In the genomic region with DNA sequence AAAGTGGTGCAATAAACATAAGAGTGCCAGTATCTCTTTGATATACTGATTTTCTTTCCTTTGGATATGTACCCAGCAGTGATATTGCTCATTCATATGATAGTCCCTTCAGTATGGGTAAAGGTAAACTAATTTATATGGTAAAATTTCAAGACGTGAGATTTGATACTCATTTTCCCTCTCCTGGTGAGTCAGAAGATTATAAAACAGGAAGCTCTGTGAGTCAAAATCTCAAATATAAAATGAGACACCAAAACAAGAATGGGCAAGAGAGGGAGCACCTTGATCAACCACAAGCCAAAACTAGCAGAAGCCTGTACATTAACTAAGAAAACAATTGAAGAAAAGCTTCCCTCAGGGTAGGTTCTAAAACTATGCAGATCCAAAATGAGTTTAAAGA, we compare ENCODE assay signal across 17 cellular contexts.
DNase-seq lines count a peak whose midpoint lies in the region; ATAC-seq, FAIRE-seq and TF ChIP-seq lines count a peak whose summit lies in the region.
"Had no signal": no experiment of that assay in that cellular context is flagged by ENCODE, and none has a peak within 500 bp of the region (broad histone marks: within the 10 kb centered on the region; RNA-seq: fewer than 3 reads in every experiment).

No MANE protein-coding gene starts in this region.

- no peaks in the 10 kb centered on the region for H3K27me3 Mint-ChIP-seq in MCF 10A (ENCODE audit: insufficient read depth, unreplicated experiment)
- H3K27me3 Mint-ChIP-seq: CD4-positive, CD25-positive, alpha-beta regulatory T cell had no signal

- H3K9me3 Mint-ChIP-seq in MCF 10A (ENCODE audit: unreplicated experiment): no peaks in the 10 kb centered on the region

- peaks cover 3 to 4% of the 10 kb centered on the region in 2 donors for H3K9me3 ChIP-seq in breast epithelium
- peaks cover 10% of the 10 kb centered on the region; the same call in 1 of the 2 replicates for H3K9me3 ChIP-seq in PC-3 (ENCODE audit: low read length)

- DNase-seq in MCF 10A (ENCODE audit: unreplicated experiment) (peak; percentile 80), breast epithelium (ENCODE audit: low spot score in 2 of 2) (no peak), PC-3 (peak; percentile 87), bronchial epithelial cell (ENCODE audit: low read depth) (peak; percentile 96), OCI-M2 (lab: John Stamatoyannopoulos, UW; ENCODE audit: unreplicated experiment) (no peak), NCI-H748 treated with DMSO at 0.1 percent for 48 hours (lab: John Stamatoyannopoulos, UW) (no peak)
- DNase-seq: CD4-positive, CD25-positive, alpha-beta regulatory T cell; GDM1; GOT3; NCI-H2107; NCI-H345; NCI-H526 treated with DMSO at 0.1 percent for 48 hours; NK-92 treated with Interleukin-12 subunit alpha and Interleukin-12 subunit beta, amount 100 ng/mL, for 24 hours; SHP77 treated with DMSO at 0.1 percent for 48 hours had no signal

- H3K27me3 ChIP-seq in breast epithelium (no peaks in the 10 kb centered on the region), PC-3 (ENCODE audit: low read length) (no peaks in the 10 kb centered on the region), bronchial epithelial cell (ENCODE audit: control insufficient read depth, insufficient read depth, low read length) (no peaks in the 10 kb centered on the region)

- H3K4me3 Mint-ChIP-seq in MCF 10A (ENCODE audit: unreplicated experiment): no peak overlapping the region
- H3K4me3 Mint-ChIP-seq: CD4-positive, CD25-positive, alpha-beta regulatory T cell had no signal

- peaks cover 13% of the 10 kb centered on the region for H3F3A ChIP-seq in PC-3 (ENCODE audit: low read length, unreplicated experiment)

- POLR2A ChIA-PET in MCF 10A (lab: Yijun Ruan, JAX): interaction anchor here (0.6 to 3.3 kb wide), 7 partner anchors 8 to 472 kb away, joined by 3 to 17 read pairs (median 3); partner anchors contain the start of gene SLITRK6
- POLR2A ChIA-PET in PC-3 (lab: Charles Lee; ENCODE audit: unreplicated experiment): interaction anchor here (0.6 kb wide), 1 partner anchor 215 kb away, joined by 3 read pairs; no protein-coding TSS in a partner anchor

- BruUV-seq in MCF 10A (replicated peaks; lab: Mats Ljungman, UMichigan): no TSS peak
- no TSS peak for BruUV-seq in PC-3 (replicated peaks; lab: Mats Ljungman, UMichigan)

- no peak for FAIRE-seq in bronchial epithelial cell (lab: Jason Lieb, UNC)

- H4K20me1 ChIP-seq in PC-3 (ENCODE audit: low read length): no peaks in the 10 kb centered on the region

- no peaks in the 10 kb centered on the region for H3K4me1 ChIP-seq in breast epithelium
- peaks cover 29% of the 10 kb centered on the region for H3K4me1 ChIP-seq in PC-3 (ENCODE audit: insufficient read depth, low read length)

- CTCF ChIA-PET in MCF 10A (lab: Yijun Ruan, JAX): interaction anchor here (0.7 to 2.0 kb wide), 6 partner anchors 48 to 739 kb away, joined by 3 to 8 read pairs (median 3); partner anchors contain the start of gene SLITRK6
- CTCF ChIA-PET in PC-3 (lab: Charles Lee): interaction anchor here (0.6 to 0.8 kb wide), 3 partner anchors 82 to 216 kb away, joined by 3 to 5 read pairs (median 3); partner anchors contain the start of gene SLITRK6

- peak overlapping the region; percentile 60 for H3K4me2 ChIP-seq in PC-3 (ENCODE audit: low read length)
- H3K4me2 ChIP-seq: KMS-11 had no signal

- no peaks in the 10 kb centered on the region for H3K9me2 ChIP-seq in PC-3 (replicated peaks; ENCODE audit: low read length)

- peaks cover 6% of the 10 kb centered on the region for H3K36me3 Mint-ChIP-seq in MCF 10A (ENCODE audit: insufficient read depth, unreplicated experiment)
- H3K36me3 Mint-ChIP-seq: CD4-positive, CD25-positive, alpha-beta regulatory T cell had no signal

- H3K36me3 ChIP-seq in breast epithelium (no peaks in the 10 kb centered on the region), PC-3 (ENCODE audit: low read depth, low read length) (peaks cover 12% of the 10 kb centered on the region; the same call in 1 of the 2 replicates), bronchial epithelial cell (ENCODE audit: control insufficient read depth, insufficient read depth, low read length) (no peaks in the 10 kb centered on the region)

- H2AFZ ChIP-seq in PC-3 (ENCODE audit: low read length): no peak overlapping the region

- ATAC-seq in PC-3: peak; percentile 65
- no peak for ATAC-seq in HG02870 (IDR thresholded peaks at IDR 0.05; ENCODE audit: unreplicated experiment)
- no peak for ATAC-seq in GM21423 (IDR thresholded peaks at IDR 0.05; ENCODE audit: unreplicated experiment)

- no peak for TF ChIP-seq POLR2A in breast epithelium (IDR thresholded peaks at IDR 0.05)

- no peak overlapping the region for H3K27ac ChIP-seq in breast epithelium
- peak overlapping the region; percentile 91 for H3K27ac ChIP-seq in PC-3 (ENCODE audit: low read length)
- H3K27ac ChIP-seq: KMS-11 had no signal

- H3K27ac Mint-ChIP-seq in MCF 10A (ENCODE audit: low read depth, unreplicated experiment): peak overlapping the region; percentile 84
- H3K27ac Mint-ChIP-seq: CD4-positive, CD25-positive, alpha-beta regulatory T cell had no signal

- H3K4me3 ChIP-seq in breast epithelium (no peak overlapping the region), PC-3 (ENCODE audit: low read length) (no peak overlapping the region), bronchial epithelial cell (ENCODE audit: low read depth, low read length) (no peak overlapping the region)

- H3K4me1 Mint-ChIP-seq in MCF 10A (ENCODE audit: insufficient read depth, unreplicated experiment): peaks cover 23% of the 10 kb centered on the region
- H3K4me1 Mint-ChIP-seq: CD4-positive, CD25-positive, alpha-beta regulatory T cell had no signal

- no peak overlapping the region; the same call in 1 of the 2 replicates for H3K9ac ChIP-seq in PC-3 (ENCODE audit: low read length)
- H3K9ac ChIP-seq: KMS-11 had no signal

- H3K79me2 ChIP-seq in PC-3 (ENCODE audit: low read length): no peaks in the 10 kb centered on the region

- TF ChIP-seq CTCF in MCF 10A (IDR thresholded peaks at IDR 0.05; ENCODE audit: unreplicated experiment): no peak
- TF ChIP-seq CTCF in breast epithelium (IDR thresholded peaks at IDR 0.05): no peak
- peak; percentile 31; the same call in 1 of the 2 replicates for TF ChIP-seq CTCF in PC-3 (conservative IDR thresholded peaks at IDR 0.05; ENCODE audit: low read depth, low read length)
- TF ChIP-seq CTCF in bronchial epithelial cell (IDR thresholded peaks at IDR 0.05; ENCODE audit: insufficient read depth, low read length, severe bottlenecking): no peak

- intact Hi-C loops in MCF 10A (cut with micrococcal nuclease): no loop called here
- intact Hi-C loops in breast epithelium (cut with DNase I; ENCODE audit: low total_unique reads): no loop called here
- intact Hi-C loops in PC-3 (cut with micrococcal nuclease): loop anchor here (5.0 kb wide), 3 partner anchors 206 to 666 kb away; no protein-coding TSS in a partner anchor

Comparison
In these comparisons a context has a peak if more than half of its experiments do, and no peak if none do; other contexts are left out.
1. DNase-seq: peak in MCF 10A (single experiment), PC-3 (single experiment) and bronchial epithelial cell (single experiment); none in breast epithelium (0 of 2), OCI-M2 (single experiment) and NCI-H748 treated with DMSO at 0.1 percent for 48 hours (single experiment).